In genomic region chr10:6237189-6237496, GRCh38 we compare ENCODE assay signal across 9 cellular contexts.
"Had no signal": no experiment of that assay in that cellular context is flagged by ENCODE, and none has a peak within 500 bp of the region (broad histone marks: within the 10 kb centered on the region; RNA-seq: fewer than 3 reads in every experiment).

No MANE protein-coding gene starts in this region.

- H3K27ac ChIP-seq: foreskin keratinocyte, prostate gland, right lobe of liver had no signal

- H3K27me3 Mint-ChIP-seq: activated naive CD8-positive, alpha-beta T cell treated with anti-CD3 and anti-CD28 coated beads, Interleukin-2, amount 10 ng/mL, durations not matched to agents 7 days and 5 days; naive thymus-derived CD8-positive, alpha-beta T cell had no signal

- H3K4me1 ChIP-seq: prostate gland, right lobe of liver had no signal

- H3K27me3 ChIP-seq: foreskin keratinocyte, right lobe of liver had no signal

- H3K4me3 Mint-ChIP-seq: activated naive CD8-positive, alpha-beta T cell treated with anti-CD3 and anti-CD28 coated beads, Interleukin-2, amount 10 ng/mL, durations not matched to agents 7 days and 5 days; naive thymus-derived CD8-positive, alpha-beta T cell had no signal

- H3K36me3 ChIP-seq: prostate gland had no signal

- H3K9me3 Mint-ChIP-seq: activated naive CD8-positive, alpha-beta T cell treated with anti-CD3 and anti-CD28 coated beads, Interleukin-2, amount 10 ng/mL, durations not matched to agents 7 days and 5 days had no signal

- H3K27ac Mint-ChIP-seq: activated naive CD8-positive, alpha-beta T cell treated with anti-CD3 and anti-CD28 coated beads, Interleukin-2, amount 10 ng/mL, durations not matched to agents 7 days and 5 days had no signal

- H3K4me3 ChIP-seq: prostate gland, right lobe of liver had no signal

- DNase-seq: activated CD4-positive, CD25-positive, alpha-beta regulatory T cell treated with anti-CD3 and anti-CD28 coated beads, Interleukin-2, amount 50 U/mL, for 72 hours; activated naive CD8-positive, alpha-beta T cell treated with anti-CD3 and anti-CD28 coated beads, Interleukin-2, amount 10 ng/mL, durations not matched to agents 7 days and 5 days; activated T-cell treated with anti-CD3 and anti-CD28 coated beads for 4 hours; foreskin keratinocyte; naive thymus-derived CD8-positive, alpha-beta T cell; right lobe of liver; stimulated activated CD4-positive, alpha-beta T cell treated with anti-CD3 and anti-CD28 coated beads, Interleukin-2, amount 100 ng/mL, for 24 hours; stimulated activated naive CD4-positive, alpha-beta T cell treated with Interleukin-2 at 50 U/mL for 16 hours had no signal

- H3K9me3 ChIP-seq: prostate gland, right lobe of liver had no signal

- ATAC-seq: foreskin keratinocyte; naive thymus-derived CD8-positive, alpha-beta T cell; right lobe of liver had no signal
